ENCODE assay signal across 1 cellular context in genomic region chr4:8790749-8791148, GRCh38.
TF ChIP-seq lines count a peak whose summit lies in the region.

No MANE protein-coding gene starts in this region.

TF ChIP-seq in H1, 55 proteins besides CTCF, POLR2A, EP300 and RAD21 (continued from another document):
- TF ChIP-seq JUND (IDR thresholded peaks at IDR 0.05; ENCODE audit: low read length) = no peak
- TF ChIP-seq RBBP5 (IDR thresholded peaks at IDR 0.05; ENCODE audit: borderline replicate concordance, low read depth, low read length) = no peak
- TF ChIP-seq JUN (IDR thresholded peaks at IDR 0.05; ENCODE audit: low read depth, low read length) = no peak
- no peak for TF ChIP-seq SP2 (IDR thresholded peaks at IDR 0.05; ENCODE audit: low read length)
- TF ChIP-seq RNF2 (IDR thresholded peaks at IDR 0.05; ENCODE audit: borderline replicate concordance, low read depth, low read length, missing control alignments, poor library complexity, severe bottlenecking) = no peak
- TF ChIP-seq TBP (IDR thresholded peaks at IDR 0.05; ENCODE audit: low read depth, low read length) = no peak
- no peak for TF ChIP-seq SIRT6 (IDR thresholded peaks at IDR 0.05; ENCODE audit: low read length)
- no peak for TF ChIP-seq CBX8 (IDR thresholded peaks at IDR 0.05; ENCODE audit: borderline replicate concordance, low read depth, low read length)
- TF ChIP-seq MAX (IDR thresholded peaks at IDR 0.05) = no peak
- no peak for TF ChIP-seq SP1 (IDR thresholded peaks at IDR 0.05; ENCODE audit: low read depth, low read length)
- no peak for TF ChIP-seq CHD2 (IDR thresholded peaks at IDR 0.05; ENCODE audit: low read length)
- TF ChIP-seq SAP30 (IDR thresholded peaks at IDR 0.05; ENCODE audit: insufficient read depth, insufficient replicate concordance, low read length) = no peak
